ENCODE assay signal across 12 cellular contexts in the genomic region with DNA sequence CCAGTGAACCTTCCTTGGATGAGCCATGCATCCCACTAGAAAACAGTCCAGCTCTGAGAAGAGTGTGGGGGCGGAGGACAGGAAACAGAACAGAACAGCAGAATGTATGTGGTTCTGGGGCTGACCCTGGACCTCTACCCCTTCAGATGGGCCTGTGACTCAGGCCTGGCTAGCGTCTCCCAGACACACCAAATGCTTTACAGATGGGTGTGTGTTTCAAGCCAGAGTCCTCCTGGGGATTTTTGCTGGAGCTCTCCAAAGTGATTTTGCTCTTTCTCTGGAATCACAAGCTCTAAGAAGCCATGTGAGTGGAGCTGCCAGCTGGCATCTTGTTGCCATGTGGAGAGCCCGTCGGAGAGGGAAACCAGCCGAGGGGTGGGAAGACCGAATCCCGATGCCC. TPM values are rescaled to one million over a fixed set of nuclear protein-coding genes. Genes with fewer than 3 reads are reported as not detected.
DNase-seq lines count a peak whose midpoint lies in the region; TF ChIP-seq lines count a peak whose summit lies in the region.
"Had no signal": no experiment of that assay in that cellular context is flagged by ENCODE, and none has a peak within 500 bp of the region (broad histone marks: within the 10 kb centered on the region; RNA-seq: fewer than 3 reads in every experiment).

No MANE protein-coding gene starts in this region.

- POLR2A ChIA-PET in RWPE1 (lab: Yijun Ruan, JAX; ENCODE audit: low non-redundant PET): no interaction called here

- TF ChIP-seq CTCF in Loucy (conservative IDR thresholded peaks at IDR 0.05; ENCODE audit: low read length) (no peak), dorsolateral prefrontal cortex (IDR thresholded peaks at IDR 0.05 in 54 of 56, conservative IDR thresholded peaks at IDR 0.05 in 2 of 56; ENCODE audit: low read depth in 1 of 56, partially characterized antibody in 56 of 56) (no peak), progenitor cell of endocrine pancreas (IDR thresholded peaks at IDR 0.05; ENCODE audit: unreplicated experiment) (no peak), RWPE1 (conservative IDR thresholded peaks at IDR 0.05; ENCODE audit: low read depth) (no peak)

- peak overlapping the region; percentile 54 for H3K9ac ChIP-seq in Loucy (ENCODE audit: low read depth, low read length, poor library complexity, severe bottlenecking)

- H3K9me3 ChIP-seq in Loucy (ENCODE audit: insufficient read depth, low read depth, low read length): no peaks in the 10 kb centered on the region

- H4K20me1 ChIP-seq in Loucy (ENCODE audit: insufficient read depth, low read length, poor library complexity, severe bottlenecking): no peaks in the 10 kb centered on the region

- H3K27ac ChIP-seq in ACC112 (ENCODE audit: low read depth, low read length): peak overlapping the region; percentile 48
- H3K27ac ChIP-seq in dorsolateral prefrontal cortex: peak overlapping the region in 52 of 59 donors; percentile 6 to 82 (median 62)
- no peak overlapping the region for H3K27ac ChIP-seq in RWPE1

- no peaks in the 10 kb centered on the region for H3K27me3 Mint-ChIP-seq in progenitor cell of endocrine pancreas
- H3K27me3 Mint-ChIP-seq: activated naive CD8-positive, alpha-beta T cell; B cell had no signal

- no peaks in the 10 kb centered on the region for H3K36me3 Mint-ChIP-seq in progenitor cell of endocrine pancreas (ENCODE audit: insufficient read depth)

- DNase-seq in dorsolateral prefrontal cortex: peak in 4 of 10 donors; percentile 56 to 71 (median 66)
- DNase-seq in mesenteric fat pad (ENCODE audit: low spot score): peak; percentile 89
- DNase-seq in progenitor cell of endocrine pancreas (ENCODE audit: low spot score, unreplicated experiment): no peak
- no peak for DNase-seq in RWPE1 (ENCODE audit: low spot score)
- DNase-seq in germinal center (ENCODE audit: low spot score): no peak
- no peak for DNase-seq in NCI-H1930 (lab: John Stamatoyannopoulos, UW)
- DNase-seq: activated CD4-positive, CD25-positive, alpha-beta regulatory T cell treated with anti-CD3 and anti-CD28 coated beads, Interleukin-2, amount 50 U/mL, for 72 hours; NCI-H1417 treated with DMSO at 0.1 percent for 48 hours had no signal

- H3K79me2 ChIP-seq in ACC112 (ENCODE audit: control insufficient read depth, insufficient read depth, low read length, unreplicated experiment): no peaks in the 10 kb centered on the region
- H3K79me2 ChIP-seq in Loucy (ENCODE audit: insufficient read depth, low read length): no peaks in the 10 kb centered on the region

- H3F3A ChIP-seq in Loucy (ENCODE audit: low read depth): no peaks in the 10 kb centered on the region

- no peaks in the 10 kb centered on the region for H3K9me2 ChIP-seq in Loucy (replicated peaks; ENCODE audit: low read depth, low read length)

- H3K36me3 ChIP-seq in ACC112 (ENCODE audit: insufficient read depth, low read length) (no peaks in the 10 kb centered on the region), Loucy (ENCODE audit: insufficient read depth, low read length) (peaks cover 2% of the 10 kb centered on the region; the same call in 1 of the 2 replicates)

- H3K27ac Mint-ChIP-seq in progenitor cell of endocrine pancreas: no peak overlapping the region
- H3K27ac Mint-ChIP-seq: activated naive CD8-positive, alpha-beta T cell; B cell had no signal

- H3K9me3 Mint-ChIP-seq in progenitor cell of endocrine pancreas (ENCODE audit: low read depth): no peaks in the 10 kb centered on the region

- peaks cover 23% of the 10 kb centered on the region for H3K4me1 ChIP-seq in ACC112 (ENCODE audit: control insufficient read depth, insufficient read depth, low read length, unreplicated experiment)
- peaks cover 27% of the 10 kb centered on the region for H3K4me1 ChIP-seq in Loucy (ENCODE audit: insufficient read depth, low read length, poor library complexity, severe bottlenecking)

- H3K4me2 ChIP-seq in Loucy (ENCODE audit: low read depth, low read length, poor library complexity, severe bottlenecking): peak overlapping the region; percentile 46

- H3K27me3 ChIP-seq in ACC112 (ENCODE audit: insufficient read depth, low read length) (no peaks in the 10 kb centered on the region), Loucy (ENCODE audit: insufficient read depth, low read length, poor library complexity, severe bottlenecking) (no peaks in the 10 kb centered on the region), dorsolateral prefrontal cortex (no peaks in the 10 kb centered on the region)

- peak overlapping the region; percentile 35 for H3K4me3 ChIP-seq in ACC112 (ENCODE audit: low read depth, low read length)
- H3K4me3 ChIP-seq in Loucy (ENCODE audit: low read length, poor library complexity, severe bottlenecking): peak overlapping the region; percentile 43
- H3K4me3 ChIP-seq in dorsolateral prefrontal cortex: no peak overlapping the region

- intact Hi-C loops in dorsolateral prefrontal cortex (cut with DNase I): no loop called here

- H3K4me1 Mint-ChIP-seq in progenitor cell of endocrine pancreas (ENCODE audit: low read depth): peaks cover 9% of the 10 kb centered on the region

- H2AFZ ChIP-seq in ACC112 (ENCODE audit: low read length, unreplicated experiment) (no peak overlapping the region), Loucy (ENCODE audit: low read length) (no peak overlapping the region)

- CTCF ChIA-PET in RWPE1 (lab: Yijun Ruan, JAX): no interaction called here

- H3K4me3 Mint-ChIP-seq in progenitor cell of endocrine pancreas (ENCODE audit: low read depth): no peak overlapping the region
- H3K4me3 Mint-ChIP-seq: activated naive CD8-positive, alpha-beta T cell; B cell had no signal

RNA-seq across cellular contexts. Expression of a gene that starts 13.2 kb away (rescaled TPM):
- total RNA-seq in dorsolateral prefrontal cortex (10 to 100 TPM; 23.7 to 93.5 (median 63.9) TPM), mesenteric fat pad (1.1 TPM), progenitor cell of endocrine pancreas (2.5 and 4.0 TPM in 2 replicates)
- total RNA-seq: B cell had no signal

RNA-seq across cellular contexts. Expression of a gene that starts 20.9 kb away (rescaled TPM):
- 1 to 10 TPM in 3 of 120 experiments, under 1 TPM in 43, not detected in 74; 0.29 to 1.2 (median 0.50) TPM for total RNA-seq in dorsolateral prefrontal cortex
- total RNA-seq in mesenteric fat pad: 0.55 TPM
- total RNA-seq in progenitor cell of endocrine pancreas: 0.26 and 0.29 TPM in 2 replicates

RNA-seq across cellular contexts. Expression of a gene that starts 28.5 kb away (rescaled TPM):
- total RNA-seq in dorsolateral prefrontal cortex (100 to 1,000 TPM in 100 of 120 experiments, 10 to 100 TPM in 20; 59.7 to 172 (median 126) TPM), mesenteric fat pad (72.8 TPM), progenitor cell of endocrine pancreas (102 and 109 TPM in 2 replicates)

RNA-seq across cellular contexts. Expression of a gene that starts 28.6 kb away (rescaled TPM):
- total RNA-seq in dorsolateral prefrontal cortex (10 to 100 TPM; 12.8 to 27.9 (median 19.6) TPM), mesenteric fat pad (12.6 TPM), progenitor cell of endocrine pancreas (16.6 and 18.1 TPM in 2 replicates)

RNA-seq across cellular contexts. Expression of a gene that starts 35.0 kb away (rescaled TPM):
- total RNA-seq in dorsolateral prefrontal cortex (10 to 100 TPM; 29.3 to 92.1 (median 64.1) TPM), mesenteric fat pad (110 TPM), progenitor cell of endocrine pancreas (75.7 and 82.7 TPM in 2 replicates)

Comparison
In these comparisons a context has a peak if more than half of its experiments do, and no peak if none do; other contexts are left out.
1. H3K4me3 ChIP-seq: peak in ACC112 (single experiment) and Loucy (single experiment); none in dorsolateral prefrontal cortex (0 of 59).